ENCODE assay signal across 9 cellular contexts in the genomic region with DNA sequence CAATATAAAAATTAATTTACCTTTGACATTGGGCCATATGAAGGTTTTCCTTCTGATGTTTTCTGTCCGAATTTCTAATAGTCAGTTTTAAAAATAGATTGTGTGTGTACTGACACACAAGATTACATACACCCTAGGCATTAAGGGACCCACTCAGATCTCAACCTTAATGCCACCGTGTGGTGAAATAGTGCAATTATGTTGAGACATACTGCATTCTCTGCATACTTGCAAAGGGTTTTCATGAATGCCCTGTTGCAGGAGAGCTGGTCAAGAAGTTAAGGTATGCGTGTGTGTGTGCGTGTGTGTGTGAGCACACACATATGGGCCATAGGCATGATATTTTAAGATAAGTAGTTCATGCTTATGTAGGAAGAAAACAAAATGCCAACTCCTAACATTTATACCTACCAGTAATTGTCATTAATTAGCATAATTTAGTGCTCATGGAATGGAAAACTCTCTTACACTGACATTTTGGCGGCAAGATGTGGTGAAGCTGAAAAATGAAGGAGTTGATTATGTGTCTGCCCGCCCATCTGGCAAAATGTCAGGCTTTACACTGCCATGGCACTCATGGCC. TPM values are rescaled to one million over a fixed set of nuclear protein-coding genes. Genes with fewer than 3 reads are reported as not detected.
DNase-seq lines count a peak whose midpoint lies in the region; ATAC-seq and TF ChIP-seq lines count a peak whose summit lies in the region.
"Had no signal": no experiment of that assay in that cellular context is flagged by ENCODE, and none has a peak within 500 bp of the region (broad histone marks: within the 10 kb centered on the region; RNA-seq: fewer than 3 reads in every experiment).

No MANE protein-coding gene starts in this region.

- no peaks in the 10 kb centered on the region for H3F3A ChIP-seq in DOHH2 (ENCODE audit: control insufficient read depth, insufficient read depth)

- TF ChIP-seq CTCF in DOHH2 (IDR thresholded peaks at IDR 0.05; ENCODE audit: low read depth, low read length, poor library complexity, severe bottlenecking) (peak; percentile 64), RWPE2 (IDR thresholded peaks at IDR 0.05; ENCODE audit: poor library complexity, severe bottlenecking) (peak; percentile 59), progenitor cell of endocrine pancreas (IDR thresholded peaks at IDR 0.05; ENCODE audit: unreplicated experiment) (peak; percentile 75)

- H4K20me1 ChIP-seq in DOHH2 (ENCODE audit: control insufficient read depth, insufficient read depth, low read depth, low read length), result no peaks in the 10 kb centered on the region

- ATAC-seq in HG03442 (IDR thresholded peaks at IDR 0.05; ENCODE audit: unreplicated experiment), result peak; percentile 72
- peak; percentile 82 for ATAC-seq in RWPE2 (ENCODE audit: low read depth)
- ATAC-seq in stimulated activated naive CD8-positive, alpha-beta T cell treated with anti-CD3 and anti-CD28 coated beads, Interleukin-15, amount 100 ng/mL, for 72 hours, result no peak

- no peaks in the 10 kb centered on the region for H3K27me3 ChIP-seq in DOHH2 (ENCODE audit: control insufficient read depth, low read length)
- no peaks in the 10 kb centered on the region for H3K27me3 ChIP-seq in RWPE2 (ENCODE audit: insufficient read depth, poor library complexity, severe bottlenecking)

- H3K27ac ChIP-seq in DOHH2 (ENCODE audit: low read depth, low read length), result no peak overlapping the region
- no peak overlapping the region for H3K27ac ChIP-seq in RWPE2 (ENCODE audit: poor library complexity, severe bottlenecking)

- no peaks in the 10 kb centered on the region for H3K9me3 ChIP-seq in DOHH2 (ENCODE audit: control insufficient read depth, insufficient read depth, low read length)
- H3K9me3 ChIP-seq in RWPE2 (ENCODE audit: severe bottlenecking), result no peaks in the 10 kb centered on the region

- H3K36me3 ChIP-seq in DOHH2 (ENCODE audit: control insufficient read depth, low read length) (no peaks in the 10 kb centered on the region), RWPE2 (ENCODE audit: low read depth) (no peaks in the 10 kb centered on the region)

- H3K4me3 Mint-ChIP-seq in progenitor cell of endocrine pancreas (ENCODE audit: low read depth), result no peak overlapping the region
- H3K4me3 Mint-ChIP-seq in stimulated activated naive CD8-positive, alpha-beta T cell treated with anti-CD3 and anti-CD28 coated beads, Interleukin-15, amount 100 ng/mL, for 72 hours, result no peak overlapping the region
- H3K4me3 Mint-ChIP-seq: T-helper 1 cell treated with Interleukin-12 subunit alpha and Interleukin-12 subunit beta and Interleukin-4 antibody, amounts not matched to agents 30 μg/mL and 1 μg/mL, for 36 hours had no signal

- no peaks in the 10 kb centered on the region for H3K9me2 ChIP-seq in DOHH2 (replicated peaks; ENCODE audit: control insufficient read depth, low read length)

- H3K4me3 ChIP-seq in DOHH2 (ENCODE audit: low read length) (no peak overlapping the region), RWPE2 (ENCODE audit: severe bottlenecking) (no peak overlapping the region)

- peaks cover 14% of the 10 kb centered on the region for H3K4me1 Mint-ChIP-seq in progenitor cell of endocrine pancreas (ENCODE audit: low read depth)
- no peaks in the 10 kb centered on the region for H3K4me1 Mint-ChIP-seq in stimulated activated naive CD8-positive, alpha-beta T cell treated with anti-CD3 and anti-CD28 coated beads, Interleukin-15, amount 100 ng/mL, for 72 hours

- H3K9me3 Mint-ChIP-seq in progenitor cell of endocrine pancreas (ENCODE audit: low read depth), result no peaks in the 10 kb centered on the region
- no peaks in the 10 kb centered on the region for H3K9me3 Mint-ChIP-seq in stimulated activated naive CD8-positive, alpha-beta T cell treated with anti-CD3 and anti-CD28 coated beads, Interleukin-15, amount 100 ng/mL, for 72 hours
- H3K9me3 Mint-ChIP-seq: T-helper 1 cell treated with Interleukin-12 subunit alpha and Interleukin-12 subunit beta and Interleukin-4 antibody, amounts not matched to agents 30 μg/mL and 1 μg/mL, for 36 hours had no signal

- H3K4me1 ChIP-seq in DOHH2 (ENCODE audit: control insufficient read depth, low read length) (0 out of 2 replicates have a peak, but pooled peaks cover 2% of the 10 kb centered on the region), RWPE2 (ENCODE audit: insufficient read depth, poor library complexity, severe bottlenecking) (no peaks in the 10 kb centered on the region)

- no peak overlapping the region for H3K4me2 ChIP-seq in DOHH2 (ENCODE audit: low read length)

- H3K27me3 Mint-ChIP-seq in progenitor cell of endocrine pancreas, result no peaks in the 10 kb centered on the region
- no peaks in the 10 kb centered on the region for H3K27me3 Mint-ChIP-seq in stimulated activated naive CD8-positive, alpha-beta T cell treated with anti-CD3 and anti-CD28 coated beads, Interleukin-15, amount 100 ng/mL, for 72 hours

- peaks cover 12% of the 10 kb centered on the region for H3K36me3 Mint-ChIP-seq in progenitor cell of endocrine pancreas (ENCODE audit: insufficient read depth)

- H3K27ac Mint-ChIP-seq in progenitor cell of endocrine pancreas, result peak overlapping the region; percentile 85
- no peak overlapping the region for H3K27ac Mint-ChIP-seq in stimulated activated naive CD8-positive, alpha-beta T cell treated with anti-CD3 and anti-CD28 coated beads, Interleukin-15, amount 100 ng/mL, for 72 hours
- H3K27ac Mint-ChIP-seq: T-helper 1 cell treated with Interleukin-12 subunit alpha and Interleukin-12 subunit beta and Interleukin-4 antibody, amounts not matched to agents 30 μg/mL and 1 μg/mL, for 36 hours had no signal

- DNase-seq in RWPE2 (ENCODE audit: low spot score) (no peak), fibroblast of peridontal ligament (ENCODE audit: extremely low read depth) (peak; percentile 70), progenitor cell of endocrine pancreas (ENCODE audit: low spot score, unreplicated experiment) (no peak)
- DNase-seq in stimulated activated naive CD8-positive, alpha-beta T cell treated with anti-CD3 and anti-CD28 coated beads, Interleukin-15, amount 100 ng/mL, for 72 hours, result no peak
- DNase-seq in effector CD8-positive, alpha-beta T cell (lab: John Stamatoyannopoulos, UW), result no peak
- DNase-seq in activated CD8-positive, alpha-beta memory T cell treated with anti-CD3 and anti-CD28 coated beads for 24 hours, result no peak

- no peaks in the 10 kb centered on the region for H3K79me2 ChIP-seq in DOHH2 (ENCODE audit: control insufficient read depth, low read length)

RNA-seq across cellular contexts. Expression of gene PIK3C2G, which starts 58.8 kb away (rescaled TPM):
- 26.0 and 26.4 TPM in 2 replicates for total RNA-seq in progenitor cell of endocrine pancreas
